ENCODE assay signal across 14 cellular contexts in genomic region chr13:77896536-77896935, GRCh38. TPM values are rescaled to one million over a fixed set of nuclear protein-coding genes. Genes with fewer than 3 reads are reported as not detected.
DNase-seq lines count a peak whose midpoint lies in the region; ATAC-seq and TF ChIP-seq lines count a peak whose summit lies in the region.
"Had no signal": no experiment of that assay in that cellular context is flagged by ENCODE, and none has a peak within 500 bp of the region (broad histone marks: within the 10 kb centered on the region; RNA-seq: fewer than 3 reads in every experiment).

No MANE protein-coding gene starts in this region.

- intact Hi-C loops in Right ventricle myocardium inferior (cut with DNase I): loop anchor here (5.0 kb wide), 1 partner anchor 86 kb away; no protein-coding TSS in a partner anchor
- intact Hi-C loops in cardiac septum (cut with DNase I): no loop called here
- intact Hi-C loops in heart right ventricle (cut with DNase I): loop anchor here in 3 of 10 donors (5.0 to 10.0 kb wide), 2 partner anchors 91 to 112 kb away; no protein-coding TSS in a partner anchor
- intact Hi-C loops in ovary (cut with DNase I): no loop called here
- intact Hi-C loops in uterus (cut with DNase I; ENCODE audit: low total_unique reads): no loop called here

- H3K36me3 ChIP-seq in heart right ventricle (peaks cover 0 to 30% (median 0%) of the 10 kb centered on the region in 9 donors), ovary (no peaks in the 10 kb centered on the region), uterus (no peaks in the 10 kb centered on the region)
- H3K36me3 ChIP-seq: HAP-1 had no signal

- DNase-seq in Right ventricle myocardium inferior (ENCODE audit: missing footprints) (no peak), cardiac septum (ENCODE audit: low spot score) (no peak), heart right ventricle (peak in 1 of 2 donors; percentile 81), ovary (peak in 1 of 5 donors; percentile 24), uterus (peak; percentile 23 to 45), NCI-H146 treated with DMSO at 0.1 percent for 48 hours (lab: John Stamatoyannopoulos, UW; ENCODE audit: unreplicated experiment) (no peak)
- DNase-seq in stimulated activated CD4-positive, alpha-beta T cell treated with anti-CD3 and anti-CD28 coated beads, Interleukin-1b, Interleukin-23, amount 100 ng/mL, for 48 hours: no peak
- DNase-seq: 8988T; activated B cell treated with CpG ODN at 0.5 μM for 24 hours; effector memory CD8-positive, alpha-beta T cell; hypothalamus; MV-4-11 had no signal

- no peaks in the 10 kb centered on the region for H3K9me3 ChIP-seq in heart right ventricle
- no peaks in the 10 kb centered on the region for H3K9me3 ChIP-seq in ovary
- no peaks in the 10 kb centered on the region for H3K9me3 ChIP-seq in uterus
- H3K9me3 ChIP-seq: HAP-1 had no signal

- 48 to 59% methylated on average over 8 of the region's 8 CpGs for WGBS in heart right ventricle, 2 donors
- WGBS in ovary, 3 donors: 74 to 87% (median 85%) methylated on average over 8 of the region's 8 CpGs

- H3K27ac ChIP-seq in heart right ventricle (peak overlapping the region in 9 of 10 donors; percentile 53 to 90 (median 83)), ovary (no peak overlapping the region), uterus (peak overlapping the region; percentile 54 to 80)

- peak; percentile 69 for TF ChIP-seq EP300 in ovary (IDR thresholded peaks at IDR 0.05)

- ATAC-seq in Right ventricle myocardium inferior (peak; percentile 95), heart right ventricle (peak; percentile 70 to 95 (median 94)), SK-N-SH treated with all-trans-retinoic acid at 6 μM for 48 hours (no peak)
- ATAC-seq: effector memory CD8-positive, alpha-beta T cell had no signal

- H3K27me3 ChIP-seq in heart right ventricle: no peaks in the 10 kb centered on the region
- H3K27me3 ChIP-seq in ovary: no peaks in the 10 kb centered on the region
- H3K27me3 ChIP-seq in uterus: no peaks in the 10 kb centered on the region

- TF ChIP-seq CTCF in heart right ventricle (IDR thresholded peaks at IDR 0.05) (no peak), ovary (IDR thresholded peaks at IDR 0.05) (no peak), uterus (IDR thresholded peaks at IDR 0.05) (no peak)

- H3K4me1 ChIP-seq in heart right ventricle (peaks cover 0 to 48% (median 26%) of the 10 kb centered on the region in 9 donors), ovary (ENCODE audit: insufficient read depth) (peaks cover 2% of the 10 kb centered on the region), uterus (no peaks in the 10 kb centered on the region)
- H3K4me1 ChIP-seq: HAP-1 had no signal

- TF ChIP-seq POLR2A in ovary (IDR thresholded peaks at IDR 0.05): no peak
- TF ChIP-seq POLR2A in uterus (IDR thresholded peaks at IDR 0.05): no peak

- H3K4me3 ChIP-seq in heart right ventricle: peak overlapping the region in 4 of 10 donors; percentile 20 to 22 (median 20)
- no peak overlapping the region for H3K4me3 ChIP-seq in ovary
- no peak overlapping the region for H3K4me3 ChIP-seq in uterus
- H3K4me3 ChIP-seq: HAP-1 had no signal

TF ChIP-seq in SK-N-SH treated with all-trans-retinoic acid at 6 μM for 48 hours, 23 proteins besides CTCF, POLR2A, EP300 and RAD21:
- TF ChIP-seq SNAI2 (CRISPR knock-in tag; IDR thresholded peaks at IDR 0.05) (no peak), CREB5 (CRISPR knock-in tag; IDR thresholded peaks at IDR 0.05; ENCODE audit: low read depth) (no peak), TCF4 (CRISPR knock-in tag; IDR thresholded peaks at IDR 0.05; ENCODE audit: borderline replicate concordance) (no peak), ZNF8 (CRISPR knock-in tag; IDR thresholded peaks at IDR 0.05) (no peak), ZFP3 (CRISPR knock-in tag; IDR thresholded peaks at IDR 0.05) (no peak), CSRNP3 (CRISPR knock-in tag; IDR thresholded peaks at IDR 0.05) (no peak), POU6F1 (CRISPR knock-in tag; IDR thresholded peaks at IDR 0.05; ENCODE audit: borderline replicate concordance, low read depth) (no peak)

RNA-seq across cellular contexts. Expression of gene EDNRB, which starts 22.1 kb away (rescaled TPM):
- total RNA-seq in Right ventricle myocardium inferior: 20.2 TPM
- 21.7 TPM for total RNA-seq in cardiac septum
- 10 to 100 TPM in 9 of 10 donors, 1 to 10 TPM in 1; 9.3 to 61.9 (median 19.6) TPM for total RNA-seq in heart right ventricle
- polyA plus RNA-seq in heart right ventricle: 10 to 100 TPM; 20.0 to 29.8 TPM
- total RNA-seq in ovary: 10 to 100 TPM in 1 of 7 donors, 1 to 10 TPM in 6; 3.1 to 11.6 (median 7.4) TPM
- polyA plus RNA-seq in ovary: 10 to 100 TPM in 1 of 2 donors, 1 to 10 TPM in 1; 4.9 to 14.8 TPM
- 10 to 100 TPM; 14.9 to 63.5 (median 37.8) TPM for total RNA-seq in uterus
- total RNA-seq: activated B cell treated with CpG ODN at 0.5 μM for 24 hours had no signal

Comparison
In these comparisons a context has a peak if more than half of its experiments do, and no peak if none do; other contexts are left out.
1. DNase-seq: peak in uterus (2 of 2); none in Right ventricle myocardium inferior (single experiment), cardiac septum (single experiment), NCI-H146 treated with DMSO at 0.1 percent for 48 hours (single experiment) and stimulated activated CD4-positive, alpha-beta T cell treated with anti-CD3 and anti-CD28 coated beads, Interleukin-1b, Interleukin-23, amount 100 ng/mL, for 48 hours (single experiment).
2. H3K27ac ChIP-seq: peak in heart right ventricle (9 of 10) and uterus (2 of 2); none in ovary (0 of 2).